Comparison of ENCODE assay signal across 8 cellular contexts in genomic region chr9:693460-694390, GRCh38.
A peak's percentile ranks its signal among the peaks of the same experiment; 100 is the strongest.
DNase-seq lines count a peak whose midpoint lies in the region; FAIRE-seq and TF ChIP-seq lines count a peak whose summit lies in the region.

No MANE protein-coding gene starts in this region.

- no peaks in the 10 kb centered on the region for H3K36me3 ChIP-seq in fibroblast of lung (ENCODE audit: control insufficient read depth, insufficient read depth, low read length)

- peak overlapping the region; percentile 93 for H3K27ac ChIP-seq in RWPE1
- peak overlapping the region; percentile 97 for H3K27ac ChIP-seq in fibroblast of lung (ENCODE audit: insufficient read depth, low read length)

- H3K27me3 Mint-ChIP-seq in neural crest cell (ENCODE audit: low read depth) = no peaks in the 10 kb centered on the region

- H3K4me2 ChIP-seq in fibroblast of lung (ENCODE audit: extremely low read depth, insufficient read depth, low read length) = peak overlapping the region; percentile 79

- H3K36me3 Mint-ChIP-seq in neural crest cell (ENCODE audit: low read depth) = no peaks in the 10 kb centered on the region

- FAIRE-seq in A204.1 (lab: Jason Lieb, UNC) = peak; percentile 91
- FAIRE-seq in RCC 7860 (lab: Jason Lieb, UNC) = no peak

- CTCF ChIA-PET in RWPE1 (lab: Yijun Ruan, JAX) = no interaction called here

- no peaks in the 10 kb centered on the region for H3K9me3 ChIP-seq in fibroblast of lung (ENCODE audit: control insufficient read depth, insufficient read depth, low read depth, low read length)

- DNase-seq in RWPE1 (ENCODE audit: low spot score) (no peak), fibroblast of lung (ENCODE audit: low read depth in 2 of 2) (peak; percentile 90), neural crest cell (ENCODE audit: low read depth, low spot score) (no peak), SKM-1 (lab: John Stamatoyannopoulos, UW; ENCODE audit: unreplicated experiment) (no peak), RCC 7860 (ENCODE audit: low spot score) (no peak), T1000 (lab: John Stamatoyannopoulos, UW) (no peak), NCI-H2081 treated with DMSO at 0.1 percent for 48 hours (lab: John Stamatoyannopoulos, UW) (no peak)

- peak overlapping the region; percentile 67 for H3K9ac ChIP-seq in fibroblast of lung (ENCODE audit: insufficient read depth, low read length)

- H3K79me2 ChIP-seq in fibroblast of lung (ENCODE audit: control insufficient read depth, insufficient read depth, low read length) = no peaks in the 10 kb centered on the region

- no peaks in the 10 kb centered on the region for H3K27me3 ChIP-seq in fibroblast of lung (ENCODE audit: control insufficient read depth, insufficient read depth, low read length)

- no peaks in the 10 kb centered on the region for H4K20me1 ChIP-seq in fibroblast of lung (ENCODE audit: control insufficient read depth, extremely low read depth, insufficient read depth, low read length)

- H3K4me3 Mint-ChIP-seq in neural crest cell = peak overlapping the region; percentile 79

- no peak for TF ChIP-seq CTCF in RWPE1 (conservative IDR thresholded peaks at IDR 0.05; ENCODE audit: low read depth)
- no peak for TF ChIP-seq CTCF in fibroblast of lung (conservative IDR thresholded peaks at IDR 0.05 in 1 of 2, IDR thresholded peaks at IDR 0.05 in 1 of 2; ENCODE audit: low read depth in 1 of 2, low read length in 2 of 2)
- no peak for TF ChIP-seq CTCF in neural crest cell (conservative IDR thresholded peaks at IDR 0.05)

- H3K4me3 ChIP-seq in fibroblast of lung (replicated peaks in 1 of 4; ENCODE audit: control extremely low read depth in 1 of 4, insufficient read depth in 1 of 4, low read depth in 3 of 4, low read length in 4 of 4) = peak overlapping the region; percentile 28 to 47 (median 40)

- peak overlapping the region; percentile 99 for H3K27ac Mint-ChIP-seq in neural crest cell (ENCODE audit: unreplicated experiment)

- POLR2A ChIA-PET in RWPE1 (lab: Yijun Ruan, JAX; ENCODE audit: low non-redundant PET) = no interaction called here

- peaks cover 57% of the 10 kb centered on the region for H3K4me1 Mint-ChIP-seq in neural crest cell

- H3K9me3 Mint-ChIP-seq in neural crest cell = no peaks in the 10 kb centered on the region

- peaks cover 38% of the 10 kb centered on the region for H3K4me1 ChIP-seq in fibroblast of lung (ENCODE audit: control insufficient read depth, extremely low read depth, insufficient read depth, low read length)

- H2AFZ ChIP-seq in fibroblast of lung (ENCODE audit: low read length) = peak overlapping the region; percentile 72

Comparison
In these comparisons a context has a peak if more than half of its experiments do, and no peak if none do; other contexts are left out.
1. DNase-seq: peak in fibroblast of lung (2 of 2); none in RWPE1 (single experiment), neural crest cell (single experiment), SKM-1 (single experiment), RCC 7860 (single experiment), T1000 (single experiment) and NCI-H2081 treated with DMSO at 0.1 percent for 48 hours (single experiment).